ENCODE assay signal across 9 cellular contexts in the genomic region with DNA sequence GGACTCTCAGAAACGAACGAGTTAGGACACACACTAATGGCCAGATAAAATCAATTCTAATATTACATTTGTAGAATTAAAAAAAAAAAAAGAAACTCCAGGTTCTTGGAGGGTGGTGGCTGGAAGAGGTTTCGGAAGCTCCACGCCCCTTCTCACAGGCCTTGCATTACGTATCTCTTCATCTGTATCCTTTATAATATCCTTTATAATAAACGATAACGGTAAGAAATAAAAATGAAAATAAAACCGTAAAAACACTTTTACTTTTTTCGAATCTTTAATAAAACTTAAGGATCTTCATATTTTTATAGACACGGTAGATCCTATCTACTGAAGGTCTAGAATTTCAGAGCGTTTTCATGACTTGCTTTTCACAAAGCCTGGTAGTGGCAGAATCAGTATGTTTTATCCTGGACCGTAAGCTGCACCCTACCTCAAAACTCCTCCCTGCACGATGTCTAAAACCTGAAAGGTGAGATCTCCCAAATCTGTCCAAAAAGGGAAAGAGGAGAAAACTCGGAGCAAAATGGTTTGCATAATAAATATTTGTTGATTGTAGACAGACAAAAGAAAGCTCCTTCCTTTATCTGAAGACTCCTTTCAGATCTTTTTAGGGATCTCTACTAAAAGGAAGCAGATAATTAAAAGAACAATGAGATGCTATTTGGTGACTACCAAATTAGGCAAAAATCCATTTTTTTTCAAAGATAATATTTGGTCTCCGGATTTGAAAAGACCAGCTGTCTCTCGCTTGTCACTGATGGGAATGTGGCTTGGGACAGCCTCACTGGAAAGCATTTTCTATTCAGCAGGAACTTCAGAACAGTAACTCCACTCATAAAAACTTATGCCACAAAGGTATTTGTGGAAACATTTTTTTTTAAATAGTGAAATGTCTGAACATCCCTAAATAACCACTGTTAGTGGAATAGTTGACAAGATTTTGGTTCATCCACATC. TPM values are rescaled to one million over a fixed set of nuclear protein-coding genes. Genes with fewer than 3 reads are reported as not detected.
DNase-seq lines count a peak whose midpoint lies in the region; ATAC-seq and TF ChIP-seq lines count a peak whose summit lies in the region.
"Had no signal": no experiment of that assay in that cellular context is flagged by ENCODE, and none has a peak within 500 bp of the region (broad histone marks: within the 10 kb centered on the region; RNA-seq: fewer than 3 reads in every experiment).

No MANE protein-coding gene starts in this region.

- H3K27ac ChIP-seq in GM23338 (ENCODE audit: low read depth): no peak overlapping the region
- H3K27ac ChIP-seq in naive thymus-derived CD4-positive, alpha-beta T cell (ENCODE audit: low read depth, low read length): peak overlapping the region; percentile 94

- no peaks in the 10 kb centered on the region for H3K36me3 ChIP-seq in BE2C
- H3K36me3 ChIP-seq in GM23338 (ENCODE audit: insufficient read depth): no peaks in the 10 kb centered on the region
- peaks cover 9 to 30% (median 10%) of the 10 kb centered on the region in 3 experiments for H3K36me3 ChIP-seq in naive thymus-derived CD4-positive, alpha-beta T cell (ENCODE audit: control insufficient read depth in 2 of 3, insufficient read depth in 3 of 3, low read length in 3 of 3)

- no peaks in the 10 kb centered on the region for H4K20me1 ChIP-seq in GM23338 (replicated peaks; ENCODE audit: insufficient read depth)

- H3K27ac Mint-ChIP-seq in GM23338: no peak overlapping the region
- H3K27ac Mint-ChIP-seq in activated naive CD8-positive, alpha-beta T cell treated with anti-CD3 and anti-CD28 coated beads, Interleukin-2, amount 10 ng/mL, durations not matched to agents 7 days and 5 days: peak overlapping the region; percentile 99
- peak overlapping the region; percentile 59 to 100 (median 99) for H3K27ac Mint-ChIP-seq in naive thymus-derived CD4-positive, alpha-beta T cell

- no peak for ATAC-seq in GM23338
- no peak for ATAC-seq in activated naive CD8-positive, alpha-beta T cell treated with anti-CD3 and anti-CD28 coated beads, Interleukin-2, amount 10 ng/mL, durations not matched to agents 7 days and 5 days (ENCODE audit: low read depth)
- ATAC-seq in naive thymus-derived CD4-positive, alpha-beta T cell: no peak

- DNase-seq in BE2C (no peak), GM23338 (ENCODE audit: low spot score) (no peak), mucosa of gallbladder (ENCODE audit: low spot score) (no peak), pons (ENCODE audit: low spot score) (no peak), DMS153 treated with DMSO at 0.1 percent for 48 hours (lab: John Stamatoyannopoulos, UW; ENCODE audit: unreplicated experiment) (no peak), CD1c-positive myeloid dendritic cell (ENCODE audit: extremely low spot score) (no peak)
- DNase-seq in activated naive CD8-positive, alpha-beta T cell treated with anti-CD3 and anti-CD28 coated beads, Interleukin-2, amount 10 ng/mL, durations not matched to agents 7 days and 5 days: no peak
- peak in 2 of 9 donors; percentile 31 to 33 for DNase-seq in naive thymus-derived CD4-positive, alpha-beta T cell
- DNase-seq: cortex of kidney had no signal

- no peaks in the 10 kb centered on the region for H3K4me1 ChIP-seq in BE2C
- H3K4me1 ChIP-seq in GM23338 (ENCODE audit: insufficient read depth): peaks cover 37% of the 10 kb centered on the region
- H3K4me1 ChIP-seq in naive thymus-derived CD4-positive, alpha-beta T cell (ENCODE audit: control insufficient read depth in 2 of 2, insufficient read depth in 2 of 2, low read length in 2 of 2): peaks cover 41 to 45% of the 10 kb centered on the region in 2 donors

- no peaks in the 10 kb centered on the region for H3K9me2 ChIP-seq in GM23338 (ENCODE audit: insufficient read depth)

- peaks cover 44% of the 10 kb centered on the region for H3K27me3 Mint-ChIP-seq in GM23338 (ENCODE audit: insufficient read depth, low read depth, poor library complexity)
- H3K27me3 Mint-ChIP-seq in activated naive CD8-positive, alpha-beta T cell treated with anti-CD3 and anti-CD28 coated beads, Interleukin-2, amount 10 ng/mL, durations not matched to agents 7 days and 5 days: no peaks in the 10 kb centered on the region
- H3K27me3 Mint-ChIP-seq in naive thymus-derived CD4-positive, alpha-beta T cell: peaks cover 0 to 54% (median 0%) of the 10 kb centered on the region in 5 donors

- no peaks in the 10 kb centered on the region for H3K9me3 ChIP-seq in BE2C
- H3K9me3 ChIP-seq in naive thymus-derived CD4-positive, alpha-beta T cell (ENCODE audit: control insufficient read depth in 2 of 3, low read length in 3 of 3): no peaks in the 10 kb centered on the region

- TF ChIP-seq CTCF in BE2C (IDR thresholded peaks at IDR 0.05; ENCODE audit: low read depth, low read length): no peak
- TF ChIP-seq CTCF in GM23338 (conservative IDR thresholded peaks at IDR 0.05; ENCODE audit: low read depth in 2 of 2): no peak

- H3K4me1 Mint-ChIP-seq in GM23338: peaks cover 8% of the 10 kb centered on the region
- H3K4me1 Mint-ChIP-seq in activated naive CD8-positive, alpha-beta T cell treated with anti-CD3 and anti-CD28 coated beads, Interleukin-2, amount 10 ng/mL, durations not matched to agents 7 days and 5 days: peaks cover 53% of the 10 kb centered on the region
- peaks cover 16 to 69% (median 64%) of the 10 kb centered on the region in 7 donors for H3K4me1 Mint-ChIP-seq in naive thymus-derived CD4-positive, alpha-beta T cell

- CTCF ChIA-PET in naive thymus-derived CD4-positive, alpha-beta T cell (lab: Charles Lee): interaction anchor here (0.6 to 2.6 kb wide), 2 partner anchors 11 to 124 kb away, joined by 3 to 14 read pairs; no protein-coding TSS in a partner anchor

- H3K27me3 ChIP-seq in BE2C: peaks cover 15% of the 10 kb centered on the region
- H3K27me3 ChIP-seq in GM23338 (ENCODE audit: insufficient read depth): peaks cover 63% of the 10 kb centered on the region
- no peaks in the 10 kb centered on the region for H3K27me3 ChIP-seq in naive thymus-derived CD4-positive, alpha-beta T cell (ENCODE audit: control insufficient read depth in 2 of 2, insufficient read depth in 2 of 2, low read length in 2 of 2)

- H2AFZ ChIP-seq in GM23338: peak overlapping the region; percentile 94

- H3K4me3 Mint-ChIP-seq in GM23338: peak overlapping the region; percentile 83
- H3K4me3 Mint-ChIP-seq in activated naive CD8-positive, alpha-beta T cell treated with anti-CD3 and anti-CD28 coated beads, Interleukin-2, amount 10 ng/mL, durations not matched to agents 7 days and 5 days: peak overlapping the region; percentile 98
- H3K4me3 Mint-ChIP-seq in naive thymus-derived CD4-positive, alpha-beta T cell: peak overlapping the region; percentile 84 to 100 (median 98)

- H3K4me2 ChIP-seq in GM23338: peak overlapping the region; percentile 80

- H3K79me2 ChIP-seq in GM23338 (replicated peaks; ENCODE audit: insufficient read depth): no peaks in the 10 kb centered on the region

- no peaks in the 10 kb centered on the region; the same call in 1 of the 2 replicates for H3F3A ChIP-seq in GM23338 (replicated peaks; ENCODE audit: low read depth)

- POLR2A ChIA-PET in activated naive CD8-positive, alpha-beta T cell treated with anti-CD3 and anti-CD28 coated beads, Interleukin-2, amount 10 ng/mL, durations not matched to agents 7 days and 5 days (lab: Charles Lee): interaction anchor here (0.8 to 2.9 kb wide), 14 partner anchors 8 to 262 kb away, joined by 3 to 92 read pairs (median 6); a partner anchor contains a TSS
- POLR2A ChIA-PET in naive thymus-derived CD4-positive, alpha-beta T cell (lab: Charles Lee): interaction anchor here (0.5 to 2.9 kb wide), 9 partner anchors 13 to 258 kb away, joined by 3 to 331 read pairs (median 5); a partner anchor contains a TSS

- H3K36me3 Mint-ChIP-seq in GM23338 (ENCODE audit: low read depth): no peaks in the 10 kb centered on the region
- H3K36me3 Mint-ChIP-seq in activated naive CD8-positive, alpha-beta T cell treated with anti-CD3 and anti-CD28 coated beads, Interleukin-2, amount 10 ng/mL, durations not matched to agents 7 days and 5 days: peaks cover 20% of the 10 kb centered on the region
- peaks cover 7 to 25% (median 11%) of the 10 kb centered on the region in 5 donors for H3K36me3 Mint-ChIP-seq in naive thymus-derived CD4-positive, alpha-beta T cell

- H3K9me3 Mint-ChIP-seq in GM23338: no peaks in the 10 kb centered on the region
- H3K9me3 Mint-ChIP-seq in activated naive CD8-positive, alpha-beta T cell treated with anti-CD3 and anti-CD28 coated beads, Interleukin-2, amount 10 ng/mL, durations not matched to agents 7 days and 5 days: no peaks in the 10 kb centered on the region
- peaks cover 0 to 22% (median 0%) of the 10 kb centered on the region in 11 donors for H3K9me3 Mint-ChIP-seq in naive thymus-derived CD4-positive, alpha-beta T cell

- intact Hi-C loops in naive thymus-derived CD4-positive, alpha-beta T cell (cut with micrococcal nuclease): loop anchor here (1.0 to 5.0 kb wide), 9 partner anchors 7 to 1201 kb away; a partner anchor contains a TSS

- H3K4me3 ChIP-seq in BE2C (ENCODE audit: low read depth, low read length) (peak overlapping the region; percentile 47), GM23338 (peak overlapping the region; percentile 76)
- peak overlapping the region; percentile 89 for H3K4me3 ChIP-seq in naive thymus-derived CD4-positive, alpha-beta T cell (ENCODE audit: low read length)

TF ChIP-seq in GM23338, 12 proteins besides CTCF, POLR2A, EP300 and RAD21:
- TF ChIP-seq POLR2AphosphoS5 (IDR thresholded peaks at IDR 0.05; ENCODE audit: low read depth) (no peak), STAT1 (IDR thresholded peaks at IDR 0.05; ENCODE audit: unreplicated experiment) (no peak), NANOG (IDR thresholded peaks at IDR 0.05; ENCODE audit: borderline replicate concordance) (no peak), EZH2 (IDR thresholded peaks at IDR 0.05; ENCODE audit: low read depth, unreplicated experiment) (peak; percentile 1)

RNA-seq across cellular contexts. Expression of a gene that starts 2.0 kb away (rescaled TPM):
- 15.7 TPM for polyA plus RNA-seq in BE2C (2012; ENCODE audit: insufficient read depth, insufficient read length, low read depth)
- total RNA-seq in GM23338 (2014; rRNA removed; shearing (Covaris generic)): 1.3 and 2.1 TPM in 2 replicates
- polyA plus RNA-seq in GM23338 (2016; fragmentation: Nextera tagmentation; extraction: Ambion mirVana): 2.1 and 2.5 TPM in 2 replicates
- 100 to 1,000 TPM; 288 to 293 TPM for total RNA-seq in activated naive CD8-positive, alpha-beta T cell treated with anti-CD3 and anti-CD28 coated beads, Interleukin-2, amount 10 ng/mL, durations not matched to agents 7 days and 5 days
- total RNA-seq in naive thymus-derived CD4-positive, alpha-beta T cell: 1,000 to 10,000 TPM in 1 of 5 experiments, 100 to 1,000 TPM in 4; 239 to 1,323 (median 255) TPM
- polyA plus RNA-seq in naive thymus-derived CD4-positive, alpha-beta T cell: 100 to 1,000 TPM; 368 to 502 TPM
- 61.1 TPM for total RNA-seq in mucosa of gallbladder

Comparison
In these comparisons a context has a peak if more than half of its experiments do, and no peak if none do; other contexts are left out.
1. RNA of a gene that starts 2.0 kb away (total RNA-seq): 288 to 293 TPM in activated naive CD8-positive, alpha-beta T cell treated with anti-CD3 and anti-CD28 coated beads, Interleukin-2, amount 10 ng/mL, durations not matched to agents 7 days and 5 days, 239 to 1,323 TPM in naive thymus-derived CD4-positive, alpha-beta T cell and 61.1 TPM in mucosa of gallbladder (single experiment); 1.3 to 2.1 TPM in GM23338; every median in the first group is over 10 times any median in the second.
2. Peak in every context shown above with its lines, with median percentiles within 50 percentile points of each other: H3K4me3 ChIP-seq and H3K4me3 Mint-ChIP-seq.